21 cellular contexts compared by ENCODE assay signal in genomic region chr7:48126037-48126436, GRCh38. TPM values are rescaled to one million over a fixed set of nuclear protein-coding genes. Genes with fewer than 3 reads are reported as not detected.
A peak's percentile ranks its signal among the peaks of the same experiment; 100 is the strongest.
DNase-seq lines count a peak whose midpoint lies in the region; ATAC-seq, FAIRE-seq and TF ChIP-seq lines count a peak whose summit lies in the region.
"Had no signal": no experiment of that assay in that cellular context is flagged by ENCODE, and none has a peak within 500 bp of the region (broad histone marks: within the 10 kb centered on the region; RNA-seq: fewer than 3 reads in every experiment).

No MANE protein-coding gene starts in this region.

- TF ChIP-seq CTCF in HEK293 (tag by site-specific recombination; IDR thresholded peaks at IDR 0.05) (no peak), K562 (IDR thresholded peaks at IDR 0.05 in 2 of 3, conservative IDR thresholded peaks at IDR 0.05 in 1 of 3; ENCODE audit: insufficient read depth in 2 of 3, low read depth in 1 of 3, low read length in 3 of 3) (no peak)

- no peak for TF ChIP-seq POLR2A in K562 (conservative IDR thresholded peaks at IDR 0.05)

- H3K4me2 ChIP-seq in K562 (ENCODE audit: insufficient read depth, low read length): no peak overlapping the region
- H3K4me2 ChIP-seq: A549 had no signal

- 0% methylated on average over 1 of the region's 2 CpGs for WGBS in K562 (ENCODE audit: insufficient coverage, low coverage, missing lambda C conversion rate)

- H4K20me1 ChIP-seq in K562 (replicated peaks; ENCODE audit: control insufficient read depth, insufficient read depth, low read length): no peaks in the 10 kb centered on the region

- no peak overlapping the region for H2AFZ ChIP-seq in K562 (ENCODE audit: low read depth, low read length)
- H2AFZ ChIP-seq: GM23248 had no signal

- H3K4me1 Mint-ChIP-seq in activated naive CD4-positive, alpha-beta T cell treated with anti-CD3 and anti-CD28 coated beads, Interleukin-2, amount 50 U/mL, for 24 hours: no peaks in the 10 kb centered on the region
- H3K4me1 Mint-ChIP-seq: CD4-positive, alpha-beta memory T cell had no signal

- CTCF ChIA-PET in HEK293 (lab: Yijun Ruan, JAX): interaction anchor here (1.3 kb wide), 1 partner anchor 16 kb away, joined by 5 read pairs; no protein-coding TSS in a partner anchor
- CTCF ChIA-PET in K562 (lab: Yijun Ruan, JAX; ENCODE audit: low intra/inter-chr PET ratio): no interaction called here

- H3K27ac ChIP-seq in HEK293 (ENCODE audit: extremely low read depth, low read depth, low read length): no peak overlapping the region
- no peak overlapping the region for H3K27ac ChIP-seq in K562 (ENCODE audit: extremely low read depth, low read depth, low read length)
- H3K27ac ChIP-seq: A549, GM23248 had no signal

- peaks cover 7% of the 10 kb centered on the region for H3K9me3 Mint-ChIP-seq in activated naive CD4-positive, alpha-beta T cell treated with anti-CD3 and anti-CD28 coated beads, Interleukin-2, amount 50 U/mL, for 24 hours

- peak overlapping the region; percentile 25 for H3K27ac Mint-ChIP-seq in activated naive CD4-positive, alpha-beta T cell treated with anti-CD3 and anti-CD28 coated beads, Interleukin-2, amount 50 U/mL, for 24 hours

- no peaks in the 10 kb centered on the region for H3K4me1 ChIP-seq in HEK293 (ENCODE audit: control insufficient read depth, insufficient read depth, low read length)
- H3K4me1 ChIP-seq in K562 (replicated peaks in 1 of 2; ENCODE audit: control insufficient read depth in 2 of 2, insufficient read depth in 2 of 2, low read length in 2 of 2): no peaks in the 10 kb centered on the region
- H3K4me1 ChIP-seq: A549, Caco-2 had no signal

- ATAC-seq in K562: no peak
- ATAC-seq: A549 had no signal

- POLR2A ChIA-PET in HEK293 (lab: Yijun Ruan, JAX): no interaction called here
- POLR2A ChIA-PET in K562 (lab: Yijun Ruan, JAX): interaction anchor here (1.0 kb wide), 1 partner anchor 14 kb away, joined by 3 read pairs; no protein-coding TSS in a partner anchor

- TF ChIP-seq RAD21 in K562 (CRISPR knock-in tag; conservative IDR thresholded peaks at IDR 0.05 in 1 of 2, IDR thresholded peaks at IDR 0.05 in 1 of 2): no peak

- no peaks in the 10 kb centered on the region for H3K79me2 ChIP-seq in K562 (ENCODE audit: control insufficient read depth, insufficient read depth, low read length)

- peaks cover 2% of the 10 kb centered on the region for H3K36me3 Mint-ChIP-seq in activated naive CD4-positive, alpha-beta T cell treated with anti-CD3 and anti-CD28 coated beads, Interleukin-2, amount 50 U/mL, for 24 hours
- H3K36me3 Mint-ChIP-seq: CD4-positive, alpha-beta memory T cell had no signal

- H3K9ac ChIP-seq in K562 (ENCODE audit: insufficient read depth in 1 of 2, low read depth in 2 of 2, low read length in 2 of 2): no peak overlapping the region
- H3K9ac ChIP-seq: GM23248 had no signal

- FAIRE-seq in K562 (lab: Jason Lieb, UNC): no peak
- FAIRE-seq: G401.6, GM12892, H1 had no signal

- H3K27me3 ChIP-seq in K562 (ENCODE audit: control insufficient read depth in 2 of 2, insufficient read depth in 2 of 2, low read length in 2 of 2): no peaks in the 10 kb centered on the region

- H3K9me3 ChIP-seq in HEK293 (ENCODE audit: control insufficient read depth, insufficient read depth, low read depth, low read length) (no peaks in the 10 kb centered on the region), K562 (replicated peaks; ENCODE audit: control insufficient read depth, insufficient read depth, low read depth, low read length) (no peaks in the 10 kb centered on the region)
- H3K9me3 ChIP-seq: A549 had no signal

- no peak overlapping the region for H3K4me3 Mint-ChIP-seq in activated naive CD4-positive, alpha-beta T cell treated with anti-CD3 and anti-CD28 coated beads, Interleukin-2, amount 50 U/mL, for 24 hours
- H3K4me3 Mint-ChIP-seq: CD4-positive, alpha-beta memory T cell had no signal

- no peak for TF ChIP-seq EP300 in K562 (IDR thresholded peaks at IDR 0.05; ENCODE audit: low read length)

- DNase-seq in activated naive CD4-positive, alpha-beta T cell treated with Interleukin-2 at 50 U/mL for 16 hours: no peak
- DNase-seq in K562 (ENCODE audit: extremely low read depth in 1 of 4, low spot score in 3 of 4): no peak
- DNase-seq in NCI-H526 (lab: John Stamatoyannopoulos, UW): no peak
- DNase-seq in NCI-H1436 treated with DMSO at 0.1 percent for 48 hours (lab: John Stamatoyannopoulos, UW): no peak
- DNase-seq: 8988T; ACHN; AML-193; C1 segment of cervical spinal cord; Caco-2; CD4-positive, alpha-beta memory T cell; DMS153; DND-41; GM23248; H7; HCEC 1CT had no signal

- H3K27me3 Mint-ChIP-seq in activated naive CD4-positive, alpha-beta T cell treated with anti-CD3 and anti-CD28 coated beads, Interleukin-2, amount 50 U/mL, for 24 hours: peaks cover 8% of the 10 kb centered on the region

- BruUV-seq in K562 (replicated peaks; lab: Mats Ljungman, UMichigan): no TSS peak

- H3K36me3 ChIP-seq in HEK293 (ENCODE audit: control insufficient read depth in 2 of 2, insufficient read depth in 1 of 2, low read length in 2 of 2) (no peaks in the 10 kb centered on the region), K562 (ENCODE audit: control insufficient read depth, insufficient read depth, low read length) (no peaks in the 10 kb centered on the region)

- intact Hi-C loops in K562 (cut with micrococcal nuclease): no loop called here

- H3K4me3 ChIP-seq in HEK293 (ENCODE audit: low read depth, low read length) (no peak overlapping the region), K562 (no peak overlapping the region)
- H3K4me3 ChIP-seq: A549, GM23248 had no signal

- in situ Hi-C loops in K562 (cut with MboI): no loop called here

- no peaks in the 10 kb centered on the region for H3K9me1 ChIP-seq in K562 (ENCODE audit: control insufficient read depth, insufficient read depth, low read length)

TF ChIP-seq in HEK293, 187 proteins besides CTCF, POLR2A, EP300 and RAD21 (continues in another document):
- TF ChIP-seq HOXD13 (CRISPR knock-in tag; IDR thresholded peaks at IDR 0.05; ENCODE audit: borderline replicate concordance) (no peak), MEIS1 (CRISPR knock-in tag; IDR thresholded peaks at IDR 0.05; ENCODE audit: borderline replicate concordance) (no peak), ZNF596 (tag by site-specific recombination; IDR thresholded peaks at IDR 0.05) (peak; percentile 32; the same call in 1 of the 2 replicates), ZBTB17 (tag by site-specific recombination; IDR thresholded peaks at IDR 0.05) (no peak)

TF ChIP-seq in K562, 482 proteins besides CTCF, POLR2A, EP300 and RAD21 (continues in another document):
- TF ChIP-seq, protein P1, sequence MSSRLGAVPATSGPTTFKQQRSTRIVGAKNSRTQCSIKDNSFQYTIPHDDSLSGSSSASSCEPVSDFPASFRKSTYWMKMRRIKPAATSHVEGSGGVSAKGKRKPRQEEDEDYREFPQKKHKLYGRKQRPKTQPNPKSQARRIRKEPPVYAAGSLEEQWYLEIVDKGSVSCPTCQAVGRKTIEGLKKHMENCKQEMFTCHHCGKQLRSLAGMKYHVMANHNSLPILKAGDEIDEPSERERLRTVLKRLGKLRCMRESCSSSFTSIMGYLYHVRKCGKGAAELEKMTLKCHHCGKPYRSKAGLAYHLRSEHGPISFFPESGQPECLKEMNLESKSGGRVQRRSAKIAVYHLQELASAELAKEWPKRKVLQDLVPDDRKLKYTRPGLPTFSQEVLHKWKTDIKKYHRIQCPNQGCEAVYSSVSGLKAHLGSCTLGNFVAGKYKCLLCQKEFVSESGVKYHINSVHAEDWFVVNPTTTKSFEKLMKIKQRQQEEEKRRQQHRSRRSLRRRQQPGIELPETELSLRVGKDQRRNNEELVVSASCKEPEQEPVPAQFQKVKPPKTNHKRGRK (tag; IDR thresholded peaks at IDR 0.05): peak; percentile 54; the same call in 1 of the 2 replicates

RNA-seq across cellular contexts. Expression of gene UPP1, which starts 37.0 kb away (rescaled TPM):
- total RNA-seq in K562 (2011; cell fraction: chromatin; rRNA removed; ENCODE audit: low replicate concordance): 0.32 and 1.3 TPM in 2 replicates
- 0.66 and 0.83 TPM in 2 replicates for total RNA-seq in K562 (2011; cell fraction: nucleolus; rRNA removed)
- 1.3 and 1.7 TPM in 2 replicates for total RNA-seq in K562 (2011; cell fraction: nucleoplasm; rRNA removed)
- total RNA-seq in K562 (2014; rRNA removed) (0.59 and 1.1 TPM in 2 replicates), K562 (2014; rRNA removed; fragmentation: Illumina TruSeq; extraction: Trizol) (0.35 and 0.73 TPM in 2 replicates), K562 (2015; rRNA removed; fragmentation: Illumina TruSeq; extraction: Trizol) (1.0 and 1.2 TPM in 2 replicates), K562 (2021) (1.8 and 2.3 TPM in 2 replicates)
- polyA plus RNA-seq in K562 (2011; rRNA removed) (0.61 and 0.65 TPM in 2 replicates), K562 (2014; fragmentation: Illumina TruSeq; extraction: Trizol) (0.46 and 1.1 TPM in 2 replicates), K562 (2014; fragmentation: Nextera tagmentation; extraction: Ambion mirVana) (under 1 TPM; 0.38 to 0.55 TPM), K562 (2014; rRNA removed) (1.7 and 2.4 TPM in 2 replicates)
- polyA plus RNA-seq in K562 (2011; cell fraction: cytosol; rRNA removed): 0.29 and 1.6 TPM in 2 replicates
- 1.0 and 2.0 TPM in 2 replicates for polyA plus RNA-seq in K562 (2011; cell fraction: nucleus; rRNA removed)
- polyA plus RNA-seq in K562 (2012): 1.4 and 7.2 TPM in 2 replicates
- 0.27 and 0.60 TPM in 2 replicates for polyA minus RNA-seq in K562 (2011; rRNA and poly(A)+ RNA removed)
- polyA minus RNA-seq in K562 (2011; cell fraction: cytosol; rRNA and poly(A)+ RNA removed): 0.86 and 1.6 TPM in 2 replicates
- 1.1 and 1.6 TPM in 2 replicates for polyA minus RNA-seq in K562 (2011; cell fraction: nucleus; rRNA and poly(A)+ RNA removed)

RNA-seq across cellular contexts. Expression of gene ABCA13, which starts 45.2 kb away (rescaled TPM):
- total RNA-seq in K562 (2011; cell fraction: chromatin; rRNA removed; ENCODE audit: low replicate concordance): 3.7 and 3.8 TPM in 2 replicates
- total RNA-seq in K562 (2011; cell fraction: nucleolus; rRNA removed): 3.6 and 3.7 TPM in 2 replicates
- total RNA-seq in K562 (2011; cell fraction: nucleoplasm; rRNA removed): 2.6 and 2.9 TPM in 2 replicates
- 0.14 and 0.24 TPM in 2 replicates for total RNA-seq in K562 (2014; rRNA removed)
- total RNA-seq in K562 (2014; rRNA removed; fragmentation: Illumina TruSeq; extraction: Trizol): 0.26 and 0.58 TPM in 2 replicates
- 0.19 and 0.29 TPM in 2 replicates for total RNA-seq in K562 (2015; rRNA removed; fragmentation: Illumina TruSeq; extraction: Trizol)
- 0.64 and 0.69 TPM in 2 replicates for total RNA-seq in K562 (2021)
- polyA plus RNA-seq in K562 (2011; rRNA removed): 0.69 and 1.5 TPM in 2 replicates
- polyA plus RNA-seq in K562 (2011; cell fraction: cytosol; rRNA removed): 0.55 and 1.0 TPM in 2 replicates
- 1.7 and 2.0 TPM in 2 replicates for polyA plus RNA-seq in K562 (2011; cell fraction: nucleus; rRNA removed)
- 0.36 and 0.39 TPM in 2 replicates for polyA plus RNA-seq in K562 (2012)
- 0.28 and 0.42 TPM in 2 replicates for polyA plus RNA-seq in K562 (2014; fragmentation: Illumina TruSeq; extraction: Trizol)
- under 1 TPM; 0.31 to 0.38 TPM for polyA plus RNA-seq in K562 (2014; fragmentation: Nextera tagmentation; extraction: Ambion mirVana)
- 0.24 and 0.36 TPM in 2 replicates for polyA plus RNA-seq in K562 (2014; rRNA removed)
- 1.0 and 2.2 TPM in 2 replicates for polyA minus RNA-seq in K562 (2011; rRNA and poly(A)+ RNA removed)
- polyA minus RNA-seq in K562 (2011; cell fraction: cytosol; rRNA and poly(A)+ RNA removed): 0.19 and 1.4 TPM in 2 replicates
- polyA minus RNA-seq in K562 (2011; cell fraction: nucleus; rRNA and poly(A)+ RNA removed): 1.8 and 3.5 TPM in 2 replicates
- total RNA-seq: CD4-positive, alpha-beta memory T cell; H7 had no signal
- polyA plus RNA-seq: CD4-positive, alpha-beta memory T cell; GM23248 had no signal
